Comparison of ENCODE assay signal across 33 cellular contexts in genomic region chr1:3492545-3493246, GRCh38. TPM values are rescaled to one million over a fixed set of nuclear protein-coding genes. Genes with fewer than 3 reads are reported as not detected.
"Had no signal": no experiment of that assay in that cellular context is flagged by ENCODE, and none has a peak within 500 bp of the region (broad histone marks: within the 10 kb centered on the region; RNA-seq: fewer than 3 reads in every experiment).

No MANE protein-coding gene starts in this region.

- H3K9me3 ChIP-seq: colonic mucosa, SJCRH30 had no signal

- H3K9me3 Mint-ChIP-seq: activated naive CD4-positive, alpha-beta T cell treated with anti-CD3 and anti-CD28 coated beads, Interleukin-2, amount 50 U/mL, for 24 hours; activated T-helper 2 cell treated with anti-CD3 and anti-CD28 coated beads, Interferon-gamma antibody, Interleukin-2, Interleukin-4, amounts not matched to agents 10 μg/mL and 5 μg/mL and 100 μg/mL, durations not matched to agents 14 hours and 24 hours and 36 hours; central memory CD8-positive, alpha-beta T cell had no signal

- H3K4me3 ChIP-seq: ascending aorta, cardiac muscle cell, colonic mucosa, SJCRH30, SK-N-MC had no signal

- FAIRE-seq: TTC549 had no signal

- ATAC-seq: activated CD4-positive, alpha-beta T cell treated with anti-CD3 and anti-CD28 coated beads for 36 hours; activated CD4-positive, CD25-positive, alpha-beta regulatory T cell treated with anti-CD3 and anti-CD28 coated beads, Interleukin-2, amount 50 U/mL, for 24 hours; activated CD8-positive, alpha-beta T cell treated with anti-CD3 and anti-CD28 coated beads, Interleukin-2, amount 10 ng/mL, durations not matched to agents 7 days and 5 days; WTC11 had no signal

- H3K27ac Mint-ChIP-seq: activated CD4-positive, alpha-beta T cell treated with anti-CD3 and anti-CD28 coated beads for 36 hours; activated CD4-positive, alpha-beta T cell treated with anti-CD3 and anti-CD28 coated beads, Interleukin-2, amount 10 ng/mL, durations not matched to agents 7 days and 5 days; activated CD8-positive, alpha-beta T cell treated with anti-CD3 and anti-CD28 coated beads, Interleukin-2, amount 10 ng/mL, durations not matched to agents 7 days and 5 days; activated naive CD4-positive, alpha-beta T cell treated with anti-CD3 and anti-CD28 coated beads, Interleukin-2, amount 50 U/mL, for 24 hours; activated naive CD8-positive, alpha-beta T cell treated with anti-CD3 and anti-CD28 coated beads, Interleukin-2, amount 10 ng/mL, durations not matched to agents 7 days and 5 days; activated T-cell treated with anti-CD3 and anti-CD28 coated beads, Interleukin-2, amount 50 U/mL, for 24 hours; activated T-helper 2 cell treated with anti-CD3 and anti-CD28 coated beads, Interferon-gamma antibody, Interleukin-2, Interleukin-4, amounts not matched to agents 10 μg/mL and 5 μg/mL and 100 μg/mL, durations not matched to agents 14 hours and 24 hours and 36 hours; T-helper 1 cell treated with Interleukin-12 subunit alpha and Interleukin-12 subunit beta and Interleukin-4 antibody, amounts not matched to agents 30 μg/mL and 1 μg/mL, for 36 hours; T-helper 2 cell treated with Interferon-gamma antibody and Interleukin-4, amounts not matched to agents 5 μg/mL and 100 μg/mL, for 36 hours; WTC11 had no signal

- H3K36me3 ChIP-seq: cardiac muscle cell, colonic mucosa, SJCRH30 had no signal

- H3K27ac ChIP-seq: ascending aorta, cardiac muscle cell, colonic mucosa, SJCRH30, SK-N-MC had no signal

- H3K27me3 ChIP-seq: ascending aorta, cardiac muscle cell, colonic mucosa had no signal

- H3K27me3 Mint-ChIP-seq: activated CD4-positive, alpha-beta T cell treated with anti-CD3 and anti-CD28 coated beads for 36 hours; activated CD4-positive, alpha-beta T cell treated with anti-CD3 and anti-CD28 coated beads, Interleukin-2, amount 10 ng/mL, durations not matched to agents 7 days and 5 days; activated naive CD4-positive, alpha-beta T cell treated with anti-CD3 and anti-CD28 coated beads, Interleukin-2, amount 50 U/mL, for 24 hours; activated naive CD8-positive, alpha-beta T cell treated with anti-CD3 and anti-CD28 coated beads, Interleukin-2, amount 10 ng/mL, durations not matched to agents 7 days and 5 days; activated T-cell treated with anti-CD3 and anti-CD28 coated beads, Interleukin-2, amount 50 U/mL, for 24 hours; central memory CD8-positive, alpha-beta T cell had no signal

- DNase-seq: activated CD4-positive, alpha-beta T cell treated with anti-CD3 and anti-CD28 coated beads for 36 hours; activated CD4-positive, alpha-beta T cell treated with anti-CD3 and anti-CD28 coated beads, Interleukin-2, amount 10 ng/mL, durations not matched to agents 7 days and 5 days; activated CD4-positive, alpha-beta T cell treated with anti-CD3 and anti-CD28 coated beads, Interleukin-2, amount 50 U/mL, for 48 hours; activated CD8-positive, alpha-beta T cell treated with anti-CD3 and anti-CD28 coated beads, Interleukin-2, amount 10 ng/mL, durations not matched to agents 7 days and 5 days; activated gamma-delta T cell; activated naive CD4-positive, alpha-beta T cell treated with Interleukin-2 at 50 U/mL for 16 hours; activated naive CD8-positive, alpha-beta T cell treated with anti-CD3 and anti-CD28 coated beads, Interleukin-2, amount 10 ng/mL, durations not matched to agents 7 days and 5 days; activated T-cell treated with anti-CD3 and anti-CD28 coated beads, Interleukin-2, amount 50 U/mL, for 24 hours; amygdala; colonic mucosa; NCI-H1048; NCI-H1105 treated with DMSO at 0.1 percent for 48 hours; NCI-H1436; NCI-H1694; NCI-H1930; NCI-H2081 treated with DMSO at 0.1 percent for 48 hours; NCI-H345; NCI-H524 treated with DMSO at 0.1 percent for 48 hours; NCI-H748 treated with DMSO at 0.1 percent for 48 hours; NK-92 treated with Interleukin-12 subunit alpha and Interleukin-12 subunit beta, amount 100 ng/mL, for 24 hours; SHP77; SJCRH30 had no signal

- H3K4me3 Mint-ChIP-seq: activated CD4-positive, alpha-beta T cell treated with anti-CD3 and anti-CD28 coated beads for 36 hours; activated CD4-positive, alpha-beta T cell treated with anti-CD3 and anti-CD28 coated beads, Interleukin-2, amount 10 ng/mL, durations not matched to agents 7 days and 5 days; activated CD8-positive, alpha-beta T cell treated with anti-CD3 and anti-CD28 coated beads, Interleukin-2, amount 10 ng/mL, durations not matched to agents 7 days and 5 days; activated naive CD4-positive, alpha-beta T cell treated with anti-CD3 and anti-CD28 coated beads, Interleukin-2, amount 50 U/mL, for 24 hours; activated naive CD8-positive, alpha-beta T cell treated with anti-CD3 and anti-CD28 coated beads, Interleukin-2, amount 10 ng/mL, durations not matched to agents 7 days and 5 days; activated T-cell treated with anti-CD3 and anti-CD28 coated beads, Interleukin-2, amount 50 U/mL, for 24 hours; central memory CD8-positive, alpha-beta T cell; T-helper 1 cell treated with Interleukin-12 subunit alpha and Interleukin-12 subunit beta and Interleukin-4 antibody, amounts not matched to agents 30 μg/mL and 1 μg/mL, for 36 hours; T-helper 2 cell treated with Interferon-gamma antibody and Interleukin-4, amounts not matched to agents 5 μg/mL and 100 μg/mL, for 36 hours; WTC11 had no signal

- H3K4me1 ChIP-seq: ascending aorta, colonic mucosa, SJCRH30 had no signal

RNA-seq across cellular contexts. Expression of gene ARHGEF16, which starts 38.2 kb away (rescaled TPM):
- total RNA-seq: activated CD4-positive, alpha-beta T cell treated with anti-CD3 and anti-CD28 coated beads for 36 hours; activated CD4-positive, alpha-beta T cell treated with anti-CD3 and anti-CD28 coated beads, Interleukin-2, amount 10 ng/mL, durations not matched to agents 7 days and 5 days; activated CD8-positive, alpha-beta T cell treated with anti-CD3 and anti-CD28 coated beads, Interleukin-2, amount 10 ng/mL, durations not matched to agents 7 days and 5 days; activated naive CD8-positive, alpha-beta T cell treated with anti-CD3 and anti-CD28 coated beads, Interleukin-2, amount 10 ng/mL, durations not matched to agents 7 days and 5 days; activated T-helper 2 cell treated with anti-CD3 and anti-CD28 coated beads, Interferon-gamma antibody, Interleukin-2, Interleukin-4, amounts not matched to agents 10 μg/mL and 5 μg/mL and 100 μg/mL, durations not matched to agents 14 hours and 24 hours and 36 hours; ascending aorta had no signal
